In the genomic region with DNA sequence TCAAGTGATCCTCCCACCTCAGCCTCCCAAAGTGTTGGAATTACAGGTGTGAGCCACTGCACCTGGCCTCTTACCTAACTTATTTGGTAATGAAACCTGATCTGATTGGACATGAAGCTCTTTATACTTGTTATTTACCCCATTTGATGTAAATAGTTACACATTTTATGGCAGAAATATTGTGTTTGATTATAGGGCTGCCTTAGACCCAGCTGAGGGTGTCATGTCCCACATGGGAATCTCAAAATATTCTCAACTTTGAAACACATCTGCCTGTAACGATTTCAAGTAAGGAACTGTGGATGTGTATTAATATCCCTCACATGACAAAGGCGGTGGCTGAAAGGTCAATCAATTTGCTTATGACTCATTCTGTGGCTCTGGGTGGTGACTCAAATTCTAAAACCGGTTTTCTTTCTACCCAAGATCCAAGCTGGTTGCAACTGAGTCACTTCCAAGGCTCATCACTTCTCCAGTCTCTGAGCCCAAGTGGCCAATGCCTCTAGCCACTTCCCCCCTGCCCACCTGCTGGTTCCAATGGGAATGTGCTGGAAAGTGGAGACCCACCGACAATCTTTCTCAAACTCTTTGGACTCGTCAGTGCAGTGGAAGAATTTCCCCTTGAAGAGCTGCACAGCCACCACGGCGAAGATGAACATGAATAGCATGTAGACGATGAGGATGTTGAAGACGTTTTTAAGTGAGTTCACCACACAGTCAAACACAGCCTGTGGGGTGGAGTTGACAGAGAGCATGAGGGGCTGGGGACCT, we compare ENCODE assay signal across 8 cellular contexts.
DNase-seq lines count a peak whose midpoint lies in the region; ATAC-seq and TF ChIP-seq lines count a peak whose summit lies in the region.

No MANE protein-coding gene starts in this region.

- no peak for TF ChIP-seq CTCF in GM10266 (IDR thresholded peaks at IDR 0.05; ENCODE audit: control insufficient read depth, insufficient read depth, low read depth, missing control alignments)
- TF ChIP-seq CTCF in brain microvascular endothelial cell (IDR thresholded peaks at IDR 0.05; ENCODE audit: low read depth, low read length, missing control alignments): peak; percentile 52

- H3K27me3 ChIP-seq in brain microvascular endothelial cell (replicated peaks): no peaks in the 10 kb centered on the region

- ATAC-seq in GM19351 (IDR thresholded peaks at IDR 0.05; ENCODE audit: unreplicated experiment): no peak
- ATAC-seq in left ventricle myocardium superior: no peak

- peak; percentile 83 for DNase-seq in GM10266 (ENCODE audit: extremely low spot score)
- DNase-seq in HCEC 1CT: peak; percentile 96
- DNase-seq in NCI-H460 (ENCODE audit: extremely low read depth, low read depth): peak; percentile 35
- peak; percentile 89 for DNase-seq in brain microvascular endothelial cell
- DNase-seq in left ventricle myocardium superior: no peak
- DNase-seq in NCI-H82 treated with DMSO at 0.1 percent for 48 hours (lab: John Stamatoyannopoulos, UW; ENCODE audit: unreplicated experiment): no peak

- H3K36me3 ChIP-seq in brain microvascular endothelial cell (replicated peaks): no peaks in the 10 kb centered on the region

- in situ Hi-C loops in brain microvascular endothelial cell (cut with HindIII; ENCODE audit: low pct_ligation_motif_present, low sequenced_read_pairs): no loop called here

- H3K27ac ChIP-seq in brain microvascular endothelial cell: peak overlapping the region; percentile 51
- peak overlapping the region in 12 of 21 experiments; percentile 10 to 71 (median 43) for H3K27ac ChIP-seq in skin epidermis

- H3K4me3 ChIP-seq in brain microvascular endothelial cell (ENCODE audit: low read depth, low read length) (no peak overlapping the region), skin epidermis (no peak overlapping the region)

- intact Hi-C loops in left ventricle myocardium superior (cut with micrococcal nuclease): loop anchor here (5.0 kb wide), 2 partner anchors 64 to 284 kb away; no protein-coding TSS in a partner anchor

Comparison
In these comparisons a context has a peak if more than half of its experiments do, and no peak if none do; other contexts are left out.
1. DNase-seq: peak in GM10266 (single experiment), HCEC 1CT (single experiment), NCI-H460 (single experiment) and brain microvascular endothelial cell (single experiment); none in left ventricle myocardium superior (single experiment) and NCI-H82 treated with DMSO at 0.1 percent for 48 hours (single experiment).